Comparison of ENCODE assay signal across 1 cellular context in the genomic region with DNA sequence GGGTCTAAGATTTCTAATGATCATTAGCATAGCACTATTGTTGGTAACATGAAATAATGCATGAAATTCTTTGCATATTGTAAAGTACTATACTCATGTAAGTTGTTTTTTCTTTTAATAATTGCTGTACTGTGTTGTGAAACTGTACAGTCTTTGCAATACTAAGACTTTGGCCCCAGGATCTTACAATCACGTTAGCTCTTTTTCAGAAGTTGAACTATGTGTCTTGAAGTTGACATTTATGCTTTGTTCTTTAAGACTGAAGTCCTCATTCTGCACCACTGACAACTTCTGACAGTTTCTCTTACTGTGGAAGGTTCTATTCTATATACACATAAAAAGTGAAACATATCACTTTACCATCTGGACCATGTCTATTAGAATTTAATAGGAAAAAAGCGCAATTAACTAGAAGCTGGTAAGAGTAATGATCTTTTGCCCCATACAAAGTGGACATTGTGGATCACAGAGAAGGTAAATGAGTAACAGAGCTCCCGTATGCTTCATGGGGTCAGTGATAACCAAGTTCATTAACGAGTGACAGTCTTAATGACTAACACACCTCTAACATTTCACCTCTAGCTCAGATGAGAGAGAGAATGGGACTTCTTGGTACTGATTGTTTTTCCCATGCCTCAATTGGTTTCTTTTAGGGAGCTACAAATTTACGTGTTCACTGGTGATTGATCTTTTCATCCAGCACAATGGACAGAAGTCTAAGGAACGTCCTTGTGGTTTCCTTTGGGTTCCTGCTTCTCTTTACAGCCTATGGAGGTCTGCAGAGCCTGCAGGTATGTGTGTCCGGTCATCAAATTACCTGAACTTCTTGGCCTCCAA.
TF ChIP-seq lines count a peak whose summit lies in the region.

Gene UNC93A (plus strand): TSS at position 530 of the 837 bp plus-strand sequence. CDS start 175 bp downstream, at position 705.

TF ChIP-seq in HepG2, 621 proteins besides CTCF, POLR2A, EP300 and RAD21 (continued from another document and continues in another):
- 0 out of 2 replicates have a peak, but pooled peaks have one; percentile 56 for TF ChIP-seq ZNF850 (CRISPR knock-in tag; conservative IDR thresholded peaks at IDR 0.05)
- TF ChIP-seq TBL1XR1 (IDR thresholded peaks at IDR 0.05; ENCODE audit: borderline replicate concordance, low read length, partially characterized antibody) = peak; percentile 58
- TF ChIP-seq, protein P1, sequence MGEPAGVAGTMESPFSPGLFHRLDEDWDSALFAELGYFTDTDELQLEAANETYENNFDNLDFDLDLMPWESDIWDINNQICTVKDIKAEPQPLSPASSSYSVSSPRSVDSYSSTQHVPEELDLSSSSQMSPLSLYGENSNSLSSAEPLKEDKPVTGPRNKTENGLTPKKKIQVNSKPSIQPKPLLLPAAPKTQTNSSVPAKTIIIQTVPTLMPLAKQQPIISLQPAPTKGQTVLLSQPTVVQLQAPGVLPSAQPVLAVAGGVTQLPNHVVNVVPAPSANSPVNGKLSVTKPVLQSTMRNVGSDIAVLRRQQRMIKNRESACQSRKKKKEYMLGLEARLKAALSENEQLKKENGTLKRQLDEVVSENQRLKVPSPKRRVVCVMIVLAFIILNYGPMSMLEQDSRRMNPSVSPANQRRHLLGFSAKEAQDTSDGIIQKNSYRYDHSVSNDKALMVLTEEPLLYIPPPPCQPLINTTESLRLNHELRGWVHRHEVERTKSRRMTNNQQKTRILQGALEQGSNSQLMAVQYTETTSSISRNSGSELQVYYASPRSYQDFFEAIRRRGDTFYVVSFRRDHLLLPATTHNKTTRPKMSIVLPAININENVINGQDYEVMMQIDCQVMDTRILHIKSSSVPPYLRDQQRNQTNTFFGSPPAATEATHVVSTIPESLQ (CRISPR knock-in tag; conservative IDR thresholded peaks at IDR 0.05) = no peak
- TF ChIP-seq ELF3 (CRISPR knock-in tag; IDR thresholded peaks at IDR 0.05) = peak; percentile 7; the same call in 1 of the 2 replicates
- no peak for TF ChIP-seq TARDBP (CRISPR knock-in tag; IDR thresholded peaks at IDR 0.05)
- TF ChIP-seq YEATS2 (CRISPR knock-in tag; IDR thresholded peaks at IDR 0.05; ENCODE audit: borderline replicate concordance) = peak; percentile 16; the same call in 1 of the 2 replicates
- no peak for TF ChIP-seq KLF11 (CRISPR knock-in tag; IDR thresholded peaks at IDR 0.05)
- TF ChIP-seq ZNF512B (CRISPR knock-in tag; IDR thresholded peaks at IDR 0.05; ENCODE audit: borderline replicate concordance) = no peak
- no peak for TF ChIP-seq MBD4 (IDR thresholded peaks at IDR 0.05; ENCODE audit: borderline replicate concordance, low read length)
- peak; percentile 42; the same call in 1 of the 2 replicates for TF ChIP-seq DRAP1 (CRISPR knock-in tag; IDR thresholded peaks at IDR 0.05)
- TF ChIP-seq, protein P2, sequence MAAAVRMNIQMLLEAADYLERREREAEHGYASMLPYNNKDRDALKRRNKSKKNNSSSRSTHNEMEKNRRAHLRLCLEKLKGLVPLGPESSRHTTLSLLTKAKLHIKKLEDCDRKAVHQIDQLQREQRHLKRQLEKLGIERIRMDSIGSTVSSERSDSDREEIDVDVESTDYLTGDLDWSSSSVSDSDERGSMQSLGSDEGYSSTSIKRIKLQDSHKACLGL (CRISPR knock-in tag; IDR thresholded peaks at IDR 0.05) = no peak
- no peak for TF ChIP-seq BCL3 (CRISPR knock-in tag; IDR thresholded peaks at IDR 0.05)
- 0 out of 2 replicates have a peak, but pooled peaks have one; percentile 5 for TF ChIP-seq ZNF879 (CRISPR knock-in tag; IDR thresholded peaks at IDR 0.05)
- no peak for TF ChIP-seq PHF20 (CRISPR knock-in tag; IDR thresholded peaks at IDR 0.05)
- TF ChIP-seq ATF4 (CRISPR knock-in tag; IDR thresholded peaks at IDR 0.05) = 0 out of 4 replicates have a peak, but pooled peaks of 1 of the 2 experiments have one; percentile 14
- TF ChIP-seq, protein P3, sequence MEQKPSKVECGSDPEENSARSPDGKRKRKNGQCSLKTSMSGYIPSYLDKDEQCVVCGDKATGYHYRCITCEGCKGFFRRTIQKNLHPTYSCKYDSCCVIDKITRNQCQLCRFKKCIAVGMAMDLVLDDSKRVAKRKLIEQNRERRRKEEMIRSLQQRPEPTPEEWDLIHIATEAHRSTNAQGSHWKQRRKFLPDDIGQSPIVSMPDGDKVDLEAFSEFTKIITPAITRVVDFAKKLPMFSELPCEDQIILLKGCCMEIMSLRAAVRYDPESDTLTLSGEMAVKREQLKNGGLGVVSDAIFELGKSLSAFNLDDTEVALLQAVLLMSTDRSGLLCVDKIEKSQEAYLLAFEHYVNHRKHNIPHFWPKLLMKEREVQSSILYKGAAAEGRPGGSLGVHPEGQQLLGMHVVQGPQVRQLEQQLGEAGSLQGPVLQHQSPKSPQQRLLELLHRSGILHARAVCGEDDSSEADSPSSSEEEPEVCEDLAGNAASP (CRISPR knock-in tag; IDR thresholded peaks at IDR 0.05; ENCODE audit: borderline replicate concordance) = peak; percentile 11; the same call in 1 of the 2 replicates
- TF ChIP-seq, protein P4, sequence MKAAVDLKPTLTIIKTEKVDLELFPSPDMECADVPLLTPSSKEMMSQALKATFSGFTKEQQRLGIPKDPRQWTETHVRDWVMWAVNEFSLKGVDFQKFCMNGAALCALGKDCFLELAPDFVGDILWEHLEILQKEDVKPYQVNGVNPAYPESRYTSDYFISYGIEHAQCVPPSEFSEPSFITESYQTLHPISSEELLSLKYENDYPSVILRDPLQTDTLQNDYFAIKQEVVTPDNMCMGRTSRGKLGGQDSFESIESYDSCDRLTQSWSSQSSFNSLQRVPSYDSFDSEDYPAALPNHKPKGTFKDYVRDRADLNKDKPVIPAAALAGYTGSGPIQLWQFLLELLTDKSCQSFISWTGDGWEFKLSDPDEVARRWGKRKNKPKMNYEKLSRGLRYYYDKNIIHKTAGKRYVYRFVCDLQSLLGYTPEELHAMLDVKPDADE (CRISPR knock-in tag; IDR thresholded peaks at IDR 0.05) = no peak
- peak; percentile 63 to 72; a peak in 3 of 4 replicates for TF ChIP-seq NR2F1 (CRISPR knock-in tag; IDR thresholded peaks at IDR 0.05)
- TF ChIP-seq, protein P5, sequence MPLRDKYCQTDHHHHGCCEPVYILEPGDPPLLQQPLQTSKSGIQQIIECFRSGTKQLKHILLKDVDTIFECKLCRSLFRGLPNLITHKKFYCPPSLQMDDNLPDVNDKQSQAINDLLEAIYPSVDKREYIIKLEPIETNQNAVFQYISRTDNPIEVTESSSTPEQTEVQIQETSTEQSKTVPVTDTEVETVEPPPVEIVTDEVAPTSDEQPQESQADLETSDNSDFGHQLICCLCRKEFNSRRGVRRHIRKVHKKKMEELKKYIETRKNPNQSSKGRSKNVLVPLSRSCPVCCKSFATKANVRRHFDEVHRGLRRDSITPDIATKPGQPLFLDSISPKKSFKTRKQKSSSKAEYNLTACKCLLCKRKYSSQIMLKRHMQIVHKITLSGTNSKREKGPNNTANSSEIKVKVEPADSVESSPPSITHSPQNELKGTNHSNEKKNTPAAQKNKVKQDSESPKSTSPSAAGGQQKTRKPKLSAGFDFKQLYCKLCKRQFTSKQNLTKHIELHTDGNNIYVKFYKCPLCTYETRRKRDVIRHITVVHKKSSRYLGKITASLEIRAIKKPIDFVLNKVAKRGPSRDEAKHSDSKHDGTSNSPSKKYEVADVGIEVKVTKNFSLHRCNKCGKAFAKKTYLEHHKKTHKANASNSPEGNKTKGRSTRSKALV (CRISPR knock-in tag; IDR thresholded peaks at IDR 0.05) = 0 out of 2 replicates have a peak, but pooled peaks have one; percentile 34
- TF ChIP-seq RFX3 (CRISPR knock-in tag; IDR thresholded peaks at IDR 0.05) = no peak
- TF ChIP-seq ZNF121 (CRISPR knock-in tag; IDR thresholded peaks at IDR 0.05) = no peak
- TF ChIP-seq JUND (CRISPR knock-in tag; IDR thresholded peaks at IDR 0.05) = no peak
- no peak for TF ChIP-seq WIZ (CRISPR knock-in tag; IDR thresholded peaks at IDR 0.05)
- TF ChIP-seq CSRNP1 (CRISPR knock-in tag; IDR thresholded peaks at IDR 0.05) = 0 out of 2 replicates have a peak, but pooled peaks have one; percentile 59
- peak; percentile 44; the same call in 1 of the 2 replicates for TF ChIP-seq CREM (IDR thresholded peaks at IDR 0.05)
- TF ChIP-seq CREM (CRISPR knock-in tag; IDR thresholded peaks at IDR 0.05) = no peak
- no peak for TF ChIP-seq ZNF546 (CRISPR knock-in tag; conservative IDR thresholded peaks at IDR 0.05)
- no peak for TF ChIP-seq GTF2F1 (IDR thresholded peaks at IDR 0.05; ENCODE audit: low read length)
- TF ChIP-seq ZNF512 (CRISPR knock-in tag; IDR thresholded peaks at IDR 0.05) = no peak
- no peak for TF ChIP-seq ZNF20 (CRISPR knock-in tag; IDR thresholded peaks at IDR 0.05)
- no peak for TF ChIP-seq U2AF2 (IDR thresholded peaks at IDR 0.05; ENCODE audit: low read depth, low read length)
- TF ChIP-seq JUNB (CRISPR knock-in tag; IDR thresholded peaks at IDR 0.05; ENCODE audit: borderline replicate concordance) = no peak
- TF ChIP-seq ZFP36L1 (CRISPR knock-in tag; IDR thresholded peaks at IDR 0.05) = peak; percentile 31; the same call in 1 of the 2 replicates
